In genomic region chr1:7948950-7949349, GRCh38 we compare ENCODE assay signal across 2 cellular contexts.
TF ChIP-seq lines count a peak whose summit lies in the region.

No MANE protein-coding gene starts in this region.

TF ChIP-seq in HepG2, 621 proteins besides CTCF, POLR2A, EP300 and RAD21:
- TF ChIP-seq, protein P1, sequence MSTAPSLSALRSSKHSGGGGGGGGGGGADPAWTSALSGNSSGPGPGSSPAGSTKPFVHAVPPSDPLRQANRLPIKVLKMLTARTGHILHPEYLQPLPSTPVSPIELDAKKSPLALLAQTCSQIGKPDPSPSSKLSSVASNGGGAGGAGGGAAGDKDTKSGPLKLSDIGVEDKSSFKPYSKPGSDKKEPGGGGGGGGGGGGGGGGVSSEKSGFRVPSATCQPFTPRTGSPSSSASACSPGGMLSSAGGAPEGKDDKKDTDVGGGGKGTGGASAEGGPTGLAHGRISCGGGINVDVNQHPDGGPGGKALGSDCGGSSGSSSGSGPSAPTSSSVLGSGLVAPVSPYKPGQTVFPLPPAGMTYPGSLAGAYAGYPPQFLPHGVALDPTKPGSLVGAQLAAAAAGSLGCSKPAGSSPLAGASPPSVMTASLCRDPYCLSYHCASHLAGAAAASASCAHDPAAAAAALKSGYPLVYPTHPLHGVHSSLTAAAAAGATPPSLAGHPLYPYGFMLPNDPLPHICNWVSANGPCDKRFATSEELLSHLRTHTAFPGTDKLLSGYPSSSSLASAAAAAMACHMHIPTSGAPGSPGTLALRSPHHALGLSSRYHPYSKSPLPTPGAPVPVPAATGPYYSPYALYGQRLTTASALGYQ (CRISPR knock-in tag; IDR thresholded peaks at IDR 0.05), result no peak
- TF ChIP-seq AKAP8 (CRISPR knock-in tag; IDR thresholded peaks at IDR 0.05) (no peak), E2F2 (CRISPR knock-in tag; IDR thresholded peaks at IDR 0.05; ENCODE audit: borderline replicate concordance) (no peak), MAFF (IDR thresholded peaks at IDR 0.05; ENCODE audit: low read depth, low read length) (0 out of 2 replicates have a peak, but pooled peaks have one; percentile 3), ZNF235 (CRISPR knock-in tag; IDR thresholded peaks at IDR 0.05; ENCODE audit: borderline replicate concordance) (no peak), NCOR1 (IDR thresholded peaks at IDR 0.05; ENCODE audit: borderline replicate concordance, low read length) (no peak), NFATC3 (CRISPR knock-in tag; IDR thresholded peaks at IDR 0.05) (no peak), ZBTB42 (CRISPR knock-in tag; IDR thresholded peaks at IDR 0.05) (no peak), MAFK (conservative IDR thresholded peaks at IDR 0.05 in 1 of 2, IDR thresholded peaks at IDR 0.05 in 1 of 2; ENCODE audit: low read length in 2 of 2) (peak in 1 of 2 experiments; percentile 49; a peak in 3 of 4 replicates)
- TF ChIP-seq, protein P2, sequence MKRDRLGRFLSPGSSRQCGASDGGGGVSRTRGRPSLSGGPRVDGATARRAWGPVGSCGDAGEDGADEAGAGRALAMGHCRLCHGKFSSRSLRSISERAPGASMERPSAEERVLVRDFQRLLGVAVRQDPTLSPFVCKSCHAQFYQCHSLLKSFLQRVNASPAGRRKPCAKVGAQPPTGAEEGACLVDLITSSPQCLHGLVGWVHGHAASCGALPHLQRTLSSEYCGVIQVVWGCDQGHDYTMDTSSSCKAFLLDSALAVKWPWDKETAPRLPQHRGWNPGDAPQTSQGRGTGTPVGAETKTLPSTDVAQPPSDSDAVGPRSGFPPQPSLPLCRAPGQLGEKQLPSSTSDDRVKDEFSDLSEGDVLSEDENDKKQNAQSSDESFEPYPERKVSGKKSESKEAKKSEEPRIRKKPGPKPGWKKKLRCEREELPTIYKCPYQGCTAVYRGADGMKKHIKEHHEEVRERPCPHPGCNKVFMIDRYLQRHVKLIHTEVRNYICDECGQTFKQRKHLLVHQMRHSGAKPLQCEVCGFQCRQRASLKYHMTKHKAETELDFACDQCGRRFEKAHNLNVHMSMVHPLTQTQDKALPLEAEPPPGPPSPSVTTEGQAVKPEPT (CRISPR knock-in tag; IDR thresholded peaks at IDR 0.05; ENCODE audit: low read depth), result no peak

TF ChIP-seq in endothelial cell of umbilical vein, 7 proteins besides CTCF, POLR2A, EP300 and RAD21:
- TF ChIP-seq EZH2 (IDR thresholded peaks at IDR 0.05; ENCODE audit: borderline replicate concordance, low read depth, low read length, severe bottlenecking) (no peak), JUN (IDR thresholded peaks at IDR 0.05; ENCODE audit: borderline replicate concordance, insufficient read depth, insufficient read length, low read depth) (no peak), MYC (IDR thresholded peaks at IDR 0.05; ENCODE audit: low read depth, low read length) (no peak), MAX (IDR thresholded peaks at IDR 0.05; ENCODE audit: insufficient read depth, insufficient read length) (no peak), POLR2AphosphoS5 (IDR thresholded peaks at IDR 0.05; ENCODE audit: insufficient read depth, low read depth, low read length) (no peak), FOS (IDR thresholded peaks at IDR 0.05; ENCODE audit: borderline replicate concordance, insufficient read depth, low read length) (no peak), GATA2 (IDR thresholded peaks at IDR 0.05; ENCODE audit: insufficient read depth, insufficient read length, low read depth, low read length) (no peak)
